12 cellular contexts compared by ENCODE assay signal in genomic region chr16:85460252-85460982, GRCh38.
DNase-seq lines count a peak whose midpoint lies in the region; ATAC-seq and TF ChIP-seq lines count a peak whose summit lies in the region.
"Had no signal": no experiment of that assay in that cellular context is flagged by ENCODE, and none has a peak within 500 bp of the region (broad histone marks: within the 10 kb centered on the region; RNA-seq: fewer than 3 reads in every experiment).

No MANE protein-coding gene starts in this region.

- no peak overlapping the region for H3K4me3 ChIP-seq in heart right ventricle
- H3K4me3 ChIP-seq in psoas muscle = no peak overlapping the region

- peak overlapping the region in 2 of 5 donors; percentile 35 to 54 for H3K4me3 Mint-ChIP-seq in immature natural killer cell
- H3K4me3 Mint-ChIP-seq: activated B cell treated with CpG ODN at 0.5 μM for 24 hours had no signal

- peaks cover 0 to 35% (median 7%) of the 10 kb centered on the region in 7 donors for H3K27me3 ChIP-seq in heart right ventricle
- H3K27me3 ChIP-seq in psoas muscle (ENCODE audit: insufficient read depth in 3 of 3, low read length in 2 of 3) = no peaks in the 10 kb centered on the region

- no peaks in the 10 kb centered on the region for H3K36me3 ChIP-seq in heart right ventricle
- no peaks in the 10 kb centered on the region for H3K36me3 ChIP-seq in psoas muscle (ENCODE audit: insufficient read depth in 1 of 2, low read depth in 1 of 2)

- no peaks in the 10 kb centered on the region for H3K9me3 Mint-ChIP-seq in immature natural killer cell
- H3K9me3 Mint-ChIP-seq: activated B cell treated with CpG ODN at 0.5 μM for 24 hours had no signal

- peaks cover 5 to 13% (median 12%) of the 10 kb centered on the region in 3 donors for H3K27me3 Mint-ChIP-seq in immature natural killer cell (ENCODE audit: low read depth in 3 of 3)

- 50 to 60% methylated on average over 22 of the region's 22 CpGs for WGBS in heart right ventricle, 2 donors
- 69 to 72% (median 70%) methylated on average over 22 of the region's 22 CpGs for WGBS in psoas muscle, 3 donors

- no peaks in the 10 kb centered on the region for H3K36me3 Mint-ChIP-seq in immature natural killer cell

- TF ChIP-seq CTCF in heart right ventricle (IDR thresholded peaks at IDR 0.05) (no peak), psoas muscle (IDR thresholded peaks at IDR 0.05) (no peak)

- H3K9me3 ChIP-seq in heart right ventricle (no peaks in the 10 kb centered on the region), psoas muscle (no peaks in the 10 kb centered on the region)

- DNase-seq in DMS 273 treated with DMSO at 0.1 percent for 48 hours (lab: John Stamatoyannopoulos, UW) (peak; percentile 65), NCI-H524 treated with DMSO at 0.1 percent for 48 hours (lab: John Stamatoyannopoulos, UW) (peak; percentile 80), heart right ventricle (no peak), psoas muscle (no peak), NCI-H1048 (lab: John Stamatoyannopoulos, UW) (no peak), immature natural killer cell (no peak), UCSD-AML1 (lab: John Stamatoyannopoulos, UW; ENCODE audit: unreplicated experiment) (no peak)
- DNase-seq: activated B cell treated with CpG ODN at 0.5 μM for 24 hours; activated naive CD4-positive, alpha-beta T cell treated with Interleukin-2 at 50 U/mL for 16 hours; Calu3; MM.1S had no signal

- intact Hi-C loops in heart right ventricle (cut with DNase I) (loop anchor here in 1 of 10 donors (5.0 kb wide), 1 partner anchor 92 kb away; no protein-coding TSS in a partner anchor), psoas muscle (cut with DNase I) (no loop called here)

- no peak overlapping the region for H3K27ac Mint-ChIP-seq in immature natural killer cell
- H3K27ac Mint-ChIP-seq: activated B cell treated with CpG ODN at 0.5 μM for 24 hours had no signal

- H3K4me1 ChIP-seq in heart right ventricle = peaks cover 29 to 63% (median 44%) of the 10 kb centered on the region in 9 donors
- peaks cover 48% of the 10 kb centered on the region for H3K4me1 ChIP-seq in psoas muscle

- H3K27ac ChIP-seq in heart right ventricle (peak overlapping the region in 8 of 10 donors; percentile 15 to 85 (median 67)), psoas muscle (peak overlapping the region; percentile 46)

- peak in 7 of 8 donors; percentile 3 to 20 (median 13) for ATAC-seq in heart right ventricle
- ATAC-seq in psoas muscle = peak in 2 of 4 donors; percentile 1 to 5
- no peak for ATAC-seq in HG03135 (IDR thresholded peaks at IDR 0.05; ENCODE audit: unreplicated experiment)

- peaks cover 3 to 6% of the 10 kb centered on the region in 2 donors for H3K4me1 Mint-ChIP-seq in immature natural killer cell

Comparison
In these comparisons a context has a peak if more than half of its experiments do, and no peak if none do; other contexts are left out.
1. DNase-seq: peak in DMS 273 treated with DMSO at 0.1 percent for 48 hours (single experiment) and NCI-H524 treated with DMSO at 0.1 percent for 48 hours (single experiment); none in heart right ventricle (0 of 2), psoas muscle (0 of 2), NCI-H1048 (single experiment), immature natural killer cell (0 of 3) and UCSD-AML1 (single experiment).